1 cellular context compared by ENCODE assay signal in genomic region chr6:11110921-11111768, GRCh38.
TF ChIP-seq lines count a peak whose summit lies in the region.

TSS of gene ERVFRD-1 (minus strand) at chr6:11111725. CDS start at chr6:11105310, 6,415 bp downstream.

TF ChIP-seq in K562, 482 proteins besides CTCF, POLR2A, EP300 and RAD21 (continued from another document):
- TF ChIP-seq PKNOX1 (IDR thresholded peaks at IDR 0.05) (no peak), TEAD4 (IDR thresholded peaks at IDR 0.05; ENCODE audit: low read length) (no peak), TEAD4 (CRISPR knock-in tag; IDR thresholded peaks at IDR 0.05; ENCODE audit: borderline replicate concordance) (no peak), TARDBP (IDR thresholded peaks at IDR 0.05) (no peak), ATF7 (IDR thresholded peaks at IDR 0.05) (no peak), MAFF (IDR thresholded peaks at IDR 0.05; ENCODE audit: low read length) (no peak), GTF2E2 (tag; IDR thresholded peaks at IDR 0.05) (no peak), ZBTB40 (IDR thresholded peaks at IDR 0.05) (no peak), ZBTB40 (CRISPR knock-in tag; IDR thresholded peaks at IDR 0.05) (no peak), USF2 (CRISPR knock-in tag; IDR thresholded peaks at IDR 0.05) (no peak), NR2C1 (IDR thresholded peaks at IDR 0.05) (peak; percentile 21; the same call in 1 of the 2 replicates), NR2C1 (tag; IDR thresholded peaks at IDR 0.05) (0 out of 2 replicates have a peak, but pooled peaks have one; percentile 28)
- TF ChIP-seq, protein P1, sequence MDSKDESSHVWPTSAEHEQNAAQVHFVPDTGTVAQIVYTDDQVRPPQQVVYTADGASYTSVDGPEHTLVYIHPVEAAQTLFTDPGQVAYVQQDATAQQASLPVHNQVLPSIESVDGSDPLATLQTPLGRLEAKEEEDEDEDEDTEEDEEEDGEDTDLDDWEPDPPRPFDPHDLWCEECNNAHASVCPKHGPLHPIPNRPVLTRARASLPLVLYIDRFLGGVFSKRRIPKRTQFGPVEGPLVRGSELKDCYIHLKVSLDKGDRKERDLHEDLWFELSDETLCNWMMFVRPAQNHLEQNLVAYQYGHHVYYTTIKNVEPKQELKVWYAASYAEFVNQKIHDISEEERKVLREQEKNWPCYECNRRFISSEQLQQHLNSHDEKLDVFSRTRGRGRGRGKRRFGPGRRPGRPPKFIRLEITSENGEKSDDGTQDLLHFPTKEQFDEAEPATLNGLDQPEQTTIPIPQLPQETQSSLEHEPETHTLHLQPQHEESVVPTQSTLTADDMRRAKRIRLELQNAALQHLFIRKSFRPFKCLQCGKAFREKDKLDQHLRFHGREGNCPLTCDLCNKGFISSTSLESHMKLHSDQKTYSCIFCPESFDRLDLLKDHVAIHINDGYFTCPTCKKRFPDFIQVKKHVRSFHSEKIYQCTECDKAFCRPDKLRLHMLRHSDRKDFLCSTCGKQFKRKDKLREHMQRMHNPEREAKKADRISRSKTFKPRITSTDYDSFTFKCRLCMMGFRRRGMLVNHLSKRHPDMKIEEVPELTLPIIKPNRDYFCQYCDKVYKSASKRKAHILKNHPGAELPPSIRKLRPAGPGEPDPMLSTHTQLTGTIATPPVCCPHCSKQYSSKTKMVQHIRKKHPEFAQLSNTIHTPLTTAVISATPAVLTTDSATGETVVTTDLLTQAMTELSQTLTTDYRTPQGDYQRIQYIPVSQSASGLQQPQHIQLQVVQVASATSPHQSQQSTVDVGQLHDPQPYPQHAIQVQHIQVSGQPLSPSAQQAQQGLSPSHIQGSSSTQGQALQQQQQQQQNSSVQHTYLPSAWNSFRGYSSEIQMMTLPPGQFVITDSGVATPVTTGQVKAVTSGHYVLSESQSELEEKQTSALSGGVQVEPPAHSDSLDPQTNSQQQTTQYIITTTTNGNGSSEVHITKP (IDR thresholded peaks at IDR 0.05; ENCODE audit: partially characterized antibody): peak; percentile 7
- TF ChIP-seq, protein P2, sequence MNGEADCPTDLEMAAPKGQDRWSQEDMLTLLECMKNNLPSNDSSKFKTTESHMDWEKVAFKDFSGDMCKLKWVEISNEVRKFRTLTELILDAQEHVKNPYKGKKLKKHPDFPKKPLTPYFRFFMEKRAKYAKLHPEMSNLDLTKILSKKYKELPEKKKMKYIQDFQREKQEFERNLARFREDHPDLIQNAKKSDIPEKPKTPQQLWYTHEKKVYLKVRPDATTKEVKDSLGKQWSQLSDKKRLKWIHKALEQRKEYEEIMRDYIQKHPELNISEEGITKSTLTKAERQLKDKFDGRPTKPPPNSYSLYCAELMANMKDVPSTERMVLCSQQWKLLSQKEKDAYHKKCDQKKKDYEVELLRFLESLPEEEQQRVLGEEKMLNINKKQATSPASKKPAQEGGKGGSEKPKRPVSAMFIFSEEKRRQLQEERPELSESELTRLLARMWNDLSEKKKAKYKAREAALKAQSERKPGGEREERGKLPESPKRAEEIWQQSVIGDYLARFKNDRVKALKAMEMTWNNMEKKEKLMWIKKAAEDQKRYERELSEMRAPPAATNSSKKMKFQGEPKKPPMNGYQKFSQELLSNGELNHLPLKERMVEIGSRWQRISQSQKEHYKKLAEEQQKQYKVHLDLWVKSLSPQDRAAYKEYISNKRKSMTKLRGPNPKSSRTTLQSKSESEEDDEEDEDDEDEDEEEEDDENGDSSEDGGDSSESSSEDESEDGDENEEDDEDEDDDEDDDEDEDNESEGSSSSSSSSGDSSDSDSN (IDR thresholded peaks at IDR 0.05; ENCODE audit: borderline replicate concordance in 1 of 2, low read depth in 2 of 2, low read length in 2 of 2): no peak
TF ChIP-seq in K562: peak in this region for 6.
